ENCODE assay signal across 3 cellular contexts in genomic region chr20:10710995-10711775, GRCh38.
TF ChIP-seq lines count a peak whose summit lies in the region.

No MANE protein-coding gene starts in this region.

TF ChIP-seq in HEK293, 187 proteins besides CTCF, POLR2A, EP300 and RAD21 (continued from another document):
- TF ChIP-seq ZSCAN4 (tag by site-specific recombination; IDR thresholded peaks at IDR 0.05), result peak; percentile 45; the same call in 1 of the 2 replicates
- no peak for TF ChIP-seq ZNF660 (tag by site-specific recombination; IDR thresholded peaks at IDR 0.05)
- no peak for TF ChIP-seq ZNF658 (tag by site-specific recombination; IDR thresholded peaks at IDR 0.05)
- TF ChIP-seq ZNF19 (tag by site-specific recombination; IDR thresholded peaks at IDR 0.05; ENCODE audit: low read depth), result no peak
- no peak for TF ChIP-seq ZNF48 (tag by site-specific recombination; IDR thresholded peaks at IDR 0.05)
- no peak for TF ChIP-seq ZBTB49 (tag by site-specific recombination; IDR thresholded peaks at IDR 0.05; ENCODE audit: low read depth)
- no peak for TF ChIP-seq ZNF362 (tag by site-specific recombination; IDR thresholded peaks at IDR 0.05)
- TF ChIP-seq ZNF239 (tag by site-specific recombination; IDR thresholded peaks at IDR 0.05), result 0 out of 2 replicates have a peak, but pooled peaks have one; percentile 17
- TF ChIP-seq, protein P1, sequence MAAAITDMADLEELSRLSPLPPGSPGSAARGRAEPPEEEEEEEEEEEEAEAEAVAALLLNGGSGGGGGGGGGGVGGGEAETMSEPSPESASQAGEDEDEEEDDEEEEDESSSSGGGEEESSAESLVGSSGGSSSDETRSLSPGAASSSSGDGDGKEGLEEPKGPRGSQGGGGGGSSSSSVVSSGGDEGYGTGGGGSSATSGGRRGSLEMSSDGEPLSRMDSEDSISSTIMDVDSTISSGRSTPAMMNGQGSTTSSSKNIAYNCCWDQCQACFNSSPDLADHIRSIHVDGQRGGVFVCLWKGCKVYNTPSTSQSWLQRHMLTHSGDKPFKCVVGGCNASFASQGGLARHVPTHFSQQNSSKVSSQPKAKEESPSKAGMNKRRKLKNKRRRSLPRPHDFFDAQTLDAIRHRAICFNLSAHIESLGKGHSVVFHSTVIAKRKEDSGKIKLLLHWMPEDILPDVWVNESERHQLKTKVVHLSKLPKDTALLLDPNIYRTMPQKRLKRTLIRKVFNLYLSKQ (tag by site-specific recombination; IDR thresholded peaks at IDR 0.05; ENCODE audit: borderline replicate concordance), result no peak
- TF ChIP-seq ZBTB7A (tag by site-specific recombination; IDR thresholded peaks at IDR 0.05; ENCODE audit: low read depth), result no peak
- TF ChIP-seq BCL11B (tag by site-specific recombination; IDR thresholded peaks at IDR 0.05; ENCODE audit: low read depth), result no peak

TF ChIP-seq in GM12878, 131 proteins besides CTCF, POLR2A, EP300 and RAD21 (continued from another document):
- TF ChIP-seq BCL3 (IDR thresholded peaks at IDR 0.05; ENCODE audit: borderline replicate concordance, insufficient read depth, low read depth, low read length, poor library complexity, severe bottlenecking), result peak; percentile 93
- TF ChIP-seq, protein P2, sequence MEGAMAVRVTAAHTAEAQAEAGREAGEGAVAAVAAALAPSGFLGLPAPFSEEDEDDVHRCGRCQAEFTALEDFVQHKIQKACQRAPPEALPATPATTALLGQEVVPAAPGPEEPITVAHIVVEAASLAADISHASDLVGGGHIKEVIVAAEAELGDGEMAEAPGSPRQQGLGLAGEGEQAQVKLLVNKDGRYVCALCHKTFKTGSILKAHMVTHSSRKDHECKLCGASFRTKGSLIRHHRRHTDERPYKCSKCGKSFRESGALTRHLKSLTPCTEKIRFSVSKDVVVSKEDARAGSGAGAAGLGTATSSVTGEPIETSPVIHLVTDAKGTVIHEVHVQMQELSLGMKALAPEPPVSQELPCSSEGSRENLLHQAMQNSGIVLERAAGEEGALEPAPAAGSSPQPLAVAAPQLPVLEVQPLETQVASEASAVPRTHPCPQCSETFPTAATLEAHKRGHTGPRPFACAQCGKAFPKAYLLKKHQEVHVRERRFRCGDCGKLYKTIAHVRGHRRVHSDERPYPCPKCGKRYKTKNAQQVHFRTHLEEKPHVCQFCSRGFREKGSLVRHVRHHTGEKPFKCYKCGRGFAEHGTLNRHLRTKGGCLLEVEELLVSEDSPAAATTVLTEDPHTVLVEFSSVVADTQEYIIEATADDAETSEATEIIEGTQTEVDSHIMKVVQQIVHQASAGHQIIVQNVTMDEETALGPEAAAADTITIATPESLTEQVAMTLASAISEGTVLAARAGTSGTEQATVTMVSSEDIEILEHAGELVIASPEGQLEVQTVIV (IDR thresholded peaks at IDR 0.05; ENCODE audit: borderline replicate concordance, partially characterized antibody), result peak; percentile 32
- no peak for TF ChIP-seq ATF3 (IDR thresholded peaks at IDR 0.05; ENCODE audit: borderline replicate concordance, extremely low read depth, low read depth, low read length)

TF ChIP-seq in liver, 16 proteins besides CTCF, POLR2A, EP300 and RAD21 (continued from another document):
- TF ChIP-seq TAF1 (conservative IDR thresholded peaks at IDR 0.05) (peak; percentile 97), RXRA (IDR thresholded peaks at IDR 0.05) (peak; percentile 83 to 87), FOXA1 (IDR thresholded peaks at IDR 0.05) (no peak), HNF4G (IDR thresholded peaks at IDR 0.05) (peak; percentile 46), YY1 (IDR thresholded peaks at IDR 0.05) (peak; percentile 93), MAX (IDR thresholded peaks at IDR 0.05) (peak; percentile 53), EGR1 (IDR thresholded peaks at IDR 0.05; ENCODE audit: low read depth in 2 of 2) (no peak), JUND (IDR thresholded peaks at IDR 0.05) (peak; percentile 43 to 78), NR2F2 (IDR thresholded peaks at IDR 0.05) (peak; percentile 48), GABPA (IDR thresholded peaks at IDR 0.05 in 1 of 2, conservative IDR thresholded peaks at IDR 0.05 in 1 of 2) (no peak), FOXA2 (IDR thresholded peaks at IDR 0.05) (peak; percentile 11), ATF3 (IDR thresholded peaks at IDR 0.05) (peak; percentile 34), ZBTB33 (IDR thresholded peaks at IDR 0.05) (peak; percentile 54), SP1 (IDR thresholded peaks at IDR 0.05) (peak; percentile 82)
- TF ChIP-seq, protein P3, sequence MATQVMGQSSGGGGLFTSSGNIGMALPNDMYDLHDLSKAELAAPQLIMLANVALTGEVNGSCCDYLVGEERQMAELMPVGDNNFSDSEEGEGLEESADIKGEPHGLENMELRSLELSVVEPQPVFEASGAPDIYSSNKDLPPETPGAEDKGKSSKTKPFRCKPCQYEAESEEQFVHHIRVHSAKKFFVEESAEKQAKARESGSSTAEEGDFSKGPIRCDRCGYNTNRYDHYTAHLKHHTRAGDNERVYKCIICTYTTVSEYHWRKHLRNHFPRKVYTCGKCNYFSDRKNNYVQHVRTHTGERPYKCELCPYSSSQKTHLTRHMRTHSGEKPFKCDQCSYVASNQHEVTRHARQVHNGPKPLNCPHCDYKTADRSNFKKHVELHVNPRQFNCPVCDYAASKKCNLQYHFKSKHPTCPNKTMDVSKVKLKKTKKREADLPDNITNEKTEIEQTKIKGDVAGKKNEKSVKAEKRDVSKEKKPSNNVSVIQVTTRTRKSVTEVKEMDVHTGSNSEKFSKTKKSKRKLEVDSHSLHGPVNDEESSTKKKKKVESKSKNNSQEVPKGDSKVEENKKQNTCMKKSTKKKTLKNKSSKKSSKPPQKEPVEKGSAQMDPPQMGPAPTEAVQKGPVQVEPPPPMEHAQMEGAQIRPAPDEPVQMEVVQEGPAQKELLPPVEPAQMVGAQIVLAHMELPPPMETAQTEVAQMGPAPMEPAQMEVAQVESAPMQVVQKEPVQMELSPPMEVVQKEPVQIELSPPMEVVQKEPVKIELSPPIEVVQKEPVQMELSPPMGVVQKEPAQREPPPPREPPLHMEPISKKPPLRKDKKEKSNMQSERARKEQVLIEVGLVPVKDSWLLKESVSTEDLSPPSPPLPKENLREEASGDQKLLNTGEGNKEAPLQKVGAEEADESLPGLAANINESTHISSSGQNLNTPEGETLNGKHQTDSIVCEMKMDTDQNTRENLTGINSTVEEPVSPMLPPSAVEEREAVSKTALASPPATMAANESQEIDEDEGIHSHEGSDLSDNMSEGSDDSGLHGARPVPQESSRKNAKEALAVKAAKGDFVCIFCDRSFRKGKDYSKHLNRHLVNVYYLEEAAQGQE (IDR thresholded peaks at IDR 0.05), result peak; percentile 75
